ENCODE assay signal across 8 cellular contexts in genomic region chr11:76798656-76799055, GRCh38. TPM values are rescaled to one million over a fixed set of nuclear protein-coding genes. Genes with fewer than 3 reads are reported as not detected.
A peak's percentile ranks its signal among the peaks of the same experiment; 100 is the strongest.
DNase-seq lines count a peak whose midpoint lies in the region; ATAC-seq and TF ChIP-seq lines count a peak whose summit lies in the region.

No MANE protein-coding gene starts in this region.

- no peak overlapping the region for H3K27ac Mint-ChIP-seq in activated naive CD4-positive, alpha-beta T cell treated with anti-CD3 and anti-CD28 coated beads for 36 hours
- no peak overlapping the region for H3K27ac Mint-ChIP-seq in activated naive CD4-positive, alpha-beta T cell treated with anti-CD3 and anti-CD28 coated beads, Interleukin-2, amount 50 U/mL, for 72 hours
- H3K27ac Mint-ChIP-seq in mesothelial cell of epicardium: no peak overlapping the region
- no peak overlapping the region for H3K27ac Mint-ChIP-seq in type B pancreatic cell

- no peaks in the 10 kb centered on the region for H3K9me3 Mint-ChIP-seq in activated naive CD4-positive, alpha-beta T cell treated with anti-CD3 and anti-CD28 coated beads for 36 hours
- H3K9me3 Mint-ChIP-seq in activated naive CD4-positive, alpha-beta T cell treated with anti-CD3 and anti-CD28 coated beads, Interleukin-2, amount 50 U/mL, for 72 hours: no peaks in the 10 kb centered on the region
- H3K9me3 Mint-ChIP-seq in mesothelial cell of epicardium: no peaks in the 10 kb centered on the region
- no peaks in the 10 kb centered on the region for H3K9me3 Mint-ChIP-seq in type B pancreatic cell

- peak overlapping the region; percentile 18 for H3K4me3 Mint-ChIP-seq in activated naive CD4-positive, alpha-beta T cell treated with anti-CD3 and anti-CD28 coated beads for 36 hours
- peak overlapping the region; percentile 28 for H3K4me3 Mint-ChIP-seq in mesothelial cell of epicardium
- H3K4me3 Mint-ChIP-seq in type B pancreatic cell: peak overlapping the region; percentile 41

- H3K27ac ChIP-seq in cingulate gyrus (ENCODE audit: low read depth, low read length): peak overlapping the region; percentile 10

- ATAC-seq in activated naive CD4-positive, alpha-beta T cell treated with anti-CD3 and anti-CD28 coated beads, Interleukin-2, amount 50 U/mL, for 72 hours: no peak
- no peak for ATAC-seq in GM19351 (IDR thresholded peaks at IDR 0.05; ENCODE audit: unreplicated experiment)

- intact Hi-C loops in activated naive CD4-positive, alpha-beta T cell treated with anti-CD3 and anti-CD28 coated beads for 36 hours (cut with micrococcal nuclease): loop anchor here (1.0 kb wide), 2 partner anchors 64 to 77 kb away; no protein-coding TSS in a partner anchor

- H3K4me1 Mint-ChIP-seq in activated naive CD4-positive, alpha-beta T cell treated with anti-CD3 and anti-CD28 coated beads for 36 hours (ENCODE audit: low read depth): peaks cover 8% of the 10 kb centered on the region
- H3K4me1 Mint-ChIP-seq in mesothelial cell of epicardium (peaks cover 5% of the 10 kb centered on the region), type B pancreatic cell (ENCODE audit: unreplicated experiment) (peaks cover 23% of the 10 kb centered on the region)

- no peak for DNase-seq in activated naive CD4-positive, alpha-beta T cell treated with anti-CD3 and anti-CD28 coated beads for 36 hours
- no peak for DNase-seq in activated naive CD4-positive, alpha-beta T cell treated with anti-CD3 and anti-CD28 coated beads, Interleukin-2, amount 50 U/mL, for 72 hours (ENCODE audit: low spot score in 2 of 2)
- no peak for DNase-seq in mesothelial cell of epicardium (ENCODE audit: low spot score in 2 of 2, unreplicated experiment in 2 of 2)
- DNase-seq in type B pancreatic cell (ENCODE audit: extremely low spot score, unreplicated experiment): peak; percentile 66
- DNase-seq in NCI-H748 treated with DMSO at 0.1 percent for 48 hours (lab: John Stamatoyannopoulos, UW): no peak
- DNase-seq in SW 1271 (lab: John Stamatoyannopoulos, UW): no peak

- no peaks in the 10 kb centered on the region for H3K36me3 Mint-ChIP-seq in activated naive CD4-positive, alpha-beta T cell treated with anti-CD3 and anti-CD28 coated beads for 36 hours (ENCODE audit: low read depth)
- no peaks in the 10 kb centered on the region for H3K36me3 Mint-ChIP-seq in activated naive CD4-positive, alpha-beta T cell treated with anti-CD3 and anti-CD28 coated beads, Interleukin-2, amount 50 U/mL, for 72 hours
- H3K36me3 Mint-ChIP-seq in mesothelial cell of epicardium (peaks cover 2% of the 10 kb centered on the region), type B pancreatic cell (peaks cover 8% of the 10 kb centered on the region)

- CTCF ChIA-PET in activated naive CD4-positive, alpha-beta T cell treated with anti-CD3 and anti-CD28 coated beads for 36 hours (lab: Charles Lee): interaction anchor here (0.7 to 9.5 kb wide), 16 partner anchors 10 to 417 kb away, joined by 3 to 82 read pairs (median 8); no protein-coding TSS in a partner anchor

- TF ChIP-seq CTCF in mesothelial cell of epicardium (IDR thresholded peaks at IDR 0.05; ENCODE audit: unreplicated experiment): no peak
- TF ChIP-seq CTCF in type B pancreatic cell (conservative IDR thresholded peaks at IDR 0.05): no peak

- no peaks in the 10 kb centered on the region for H3K27me3 Mint-ChIP-seq in activated naive CD4-positive, alpha-beta T cell treated with anti-CD3 and anti-CD28 coated beads for 36 hours (ENCODE audit: low read depth)
- H3K27me3 Mint-ChIP-seq in mesothelial cell of epicardium (ENCODE audit: low read depth): no peaks in the 10 kb centered on the region
- peaks cover 4% of the 10 kb centered on the region for H3K27me3 Mint-ChIP-seq in type B pancreatic cell

RNA-seq across cellular contexts. Expression of gene TSKU, which starts 15.5 kb away (rescaled TPM):
- total RNA-seq in activated naive CD4-positive, alpha-beta T cell treated with anti-CD3 and anti-CD28 coated beads for 36 hours: under 1 TPM; 0.35 to 0.38 TPM
- 10 to 100 TPM in 1 of 2 donors, not detected in 1; 17.3 TPM for total RNA-seq in activated naive CD4-positive, alpha-beta T cell treated with anti-CD3 and anti-CD28 coated beads, Interleukin-2, amount 50 U/mL, for 72 hours
- 39.3 to 43.7 TPM (median 42.8 TPM) in 3 replicates for total RNA-seq in mesothelial cell of epicardium
- 32.8 and 36.7 TPM in 2 replicates for total RNA-seq in type B pancreatic cell (ENCODE audit: low replicate concordance)
